ENCODE assay signal across 10 cellular contexts in genomic region chr7:151113344-151114150, GRCh38. TPM values are rescaled to one million over a fixed set of nuclear protein-coding genes. Genes with fewer than 3 reads are reported as not detected.
DNase-seq lines count a peak whose midpoint lies in the region; ATAC-seq and TF ChIP-seq lines count a peak whose summit lies in the region.
"Had no signal": no experiment of that assay in that cellular context is flagged by ENCODE, and none has a peak within 500 bp of the region (broad histone marks: within the 10 kb centered on the region; RNA-seq: fewer than 3 reads in every experiment).

No MANE protein-coding gene starts in this region.

- H3K27ac Mint-ChIP-seq in activated CD8-positive, alpha-beta memory T cell treated with anti-CD3 and anti-CD28 coated beads, Interleukin-2, amount 10 ng/mL, durations not matched to agents 7 days and 5 days, result no peak overlapping the region
- H3K27ac Mint-ChIP-seq in WTC11, result peak overlapping the region; percentile 80
- H3K27ac Mint-ChIP-seq: effector memory CD8-positive, alpha-beta T cell had no signal

- no peak overlapping the region for H2AFZ ChIP-seq in hepatocyte

- ATAC-seq in activated CD8-positive, alpha-beta memory T cell treated with anti-CD3 and anti-CD28 coated beads, Interleukin-2, amount 10 ng/mL, durations not matched to agents 7 days and 5 days, result no peak
- peak; percentile 10 for ATAC-seq in WTC11
- no peak for ATAC-seq in HG03097 (IDR thresholded peaks at IDR 0.05; ENCODE audit: low FRiP score, unreplicated experiment)
- ATAC-seq: effector memory CD8-positive, alpha-beta T cell had no signal

- no peaks in the 10 kb centered on the region for H3K9me3 ChIP-seq in hepatocyte (ENCODE audit: low read depth)
- H3K9me3 ChIP-seq in suprapubic skin, result no peaks in the 10 kb centered on the region
- H3K9me3 ChIP-seq: BLaER1 treated with 17β-estradiol and CSF1 and Interleukin-3, amounts not matched to agents 10 nM and 100 nM had no signal

- H3K4me3 Mint-ChIP-seq in activated CD8-positive, alpha-beta memory T cell treated with anti-CD3 and anti-CD28 coated beads, Interleukin-2, amount 10 ng/mL, durations not matched to agents 7 days and 5 days, result peak overlapping the region; percentile 20
- H3K4me3 Mint-ChIP-seq in WTC11, result peak overlapping the region; percentile 53

- no peaks in the 10 kb centered on the region for H3K36me3 Mint-ChIP-seq in activated CD8-positive, alpha-beta memory T cell treated with anti-CD3 and anti-CD28 coated beads, Interleukin-2, amount 10 ng/mL, durations not matched to agents 7 days and 5 days
- peaks cover under 1% of the 10 kb centered on the region for H3K36me3 Mint-ChIP-seq in WTC11

- TF ChIP-seq CTCF in WTC11 (IDR thresholded peaks at IDR 0.05) (no peak), hepatocyte (IDR thresholded peaks at IDR 0.05; ENCODE audit: poor library complexity) (no peak), suprapubic skin (IDR thresholded peaks at IDR 0.05) (no peak)

- H3K4me3 ChIP-seq in hepatocyte (no peak overlapping the region), suprapubic skin (peak overlapping the region; percentile 55)
- H3K4me3 ChIP-seq: BLaER1 treated with 17β-estradiol and CSF1 and Interleukin-3, amounts not matched to agents 10 nM and 100 nM had no signal

- no peaks in the 10 kb centered on the region for H3K36me3 ChIP-seq in hepatocyte (replicated peaks; ENCODE audit: insufficient read depth, low read depth)
- peaks cover 10% of the 10 kb centered on the region for H3K36me3 ChIP-seq in suprapubic skin

- H3K27me3 Mint-ChIP-seq in activated CD8-positive, alpha-beta memory T cell treated with anti-CD3 and anti-CD28 coated beads, Interleukin-2, amount 10 ng/mL, durations not matched to agents 7 days and 5 days, result peaks cover 16% of the 10 kb centered on the region
- peaks cover 9% of the 10 kb centered on the region for H3K27me3 Mint-ChIP-seq in WTC11 (ENCODE audit: low read depth)
- H3K27me3 Mint-ChIP-seq: effector memory CD8-positive, alpha-beta T cell had no signal

- H3K4me2 ChIP-seq in hepatocyte, result peak overlapping the region; percentile 73
- H3K4me2 ChIP-seq: BLaER1 treated with 17β-estradiol and CSF1 and Interleukin-3, amounts not matched to agents 10 nM and 100 nM had no signal

- CTCF ChIA-PET in activated CD8-positive, alpha-beta memory T cell treated with anti-CD3 and anti-CD28 coated beads, Interleukin-2, amount 10 ng/mL, durations not matched to agents 7 days and 5 days (lab: Charles Lee), result interaction anchor here (0.8 to 6.9 kb wide), 13 partner anchors 11 to 335 kb away, joined by 3 to 69 read pairs (median 4); partner anchors contain the start of genes ABCB8 and ABCF2
- CTCF ChIA-PET in WTC11 (lab: Charles Lee), result interaction anchor here (0.8 to 9.9 kb wide), 13 partner anchors 8 to 138 kb away, joined by 3 to 118 read pairs (median 5); partner anchors contain the start of genes ABCB8 and AGAP3

- H3K79me2 ChIP-seq in hepatocyte, result peaks cover 70% of the 10 kb centered on the region

- intact Hi-C loops in head of caudate nucleus (cut with DNase I), result loop anchor here (5.0 kb wide), 1 partner anchor 86 kb away; the partner anchor contains the start of gene ABCB8

- H4K20me1 ChIP-seq in hepatocyte (ENCODE audit: insufficient read depth, poor library complexity, severe bottlenecking), result peaks cover 80% of the 10 kb centered on the region

- peaks cover 5% of the 10 kb centered on the region for H3K4me1 Mint-ChIP-seq in activated CD8-positive, alpha-beta memory T cell treated with anti-CD3 and anti-CD28 coated beads, Interleukin-2, amount 10 ng/mL, durations not matched to agents 7 days and 5 days
- H3K4me1 Mint-ChIP-seq in WTC11, result peaks cover 34% of the 10 kb centered on the region

- POLR2A ChIA-PET in WTC11 (lab: Charles Lee), result no interaction called here

- no peaks in the 10 kb centered on the region for H3K9me3 Mint-ChIP-seq in activated CD8-positive, alpha-beta memory T cell treated with anti-CD3 and anti-CD28 coated beads, Interleukin-2, amount 10 ng/mL, durations not matched to agents 7 days and 5 days (ENCODE audit: low read depth)
- no peaks in the 10 kb centered on the region for H3K9me3 Mint-ChIP-seq in WTC11
- H3K9me3 Mint-ChIP-seq: effector memory CD8-positive, alpha-beta T cell had no signal

- H3K27me3 ChIP-seq in hepatocyte, result no peaks in the 10 kb centered on the region
- no peaks in the 10 kb centered on the region for H3K27me3 ChIP-seq in suprapubic skin

- peaks cover 17% of the 10 kb centered on the region for H3K4me1 ChIP-seq in hepatocyte (ENCODE audit: insufficient read depth)
- H3K4me1 ChIP-seq in suprapubic skin, result peaks cover 64% of the 10 kb centered on the region

- DNase-seq in activated CD8-positive, alpha-beta memory T cell treated with anti-CD3 and anti-CD28 coated beads, Interleukin-2, amount 10 ng/mL, durations not matched to agents 7 days and 5 days, result no peak
- DNase-seq in activated CD8-positive, alpha-beta memory T cell treated with anti-CD3 and anti-CD28 coated beads for 24 hours, result no peak
- DNase-seq in WTC11 (ENCODE audit: low spot score) (peak; percentile 42), hepatocyte (ENCODE audit: low spot score) (peak; percentile 69), suprapubic skin (ENCODE audit: low spot score in 2 of 2) (no peak), DMS 273 treated with DMSO at 0.1 percent for 48 hours (lab: John Stamatoyannopoulos, UW) (no peak), head of caudate nucleus (no peak)
- DNase-seq: effector memory CD8-positive, alpha-beta T cell had no signal

- TF ChIP-seq EP300 in suprapubic skin (IDR thresholded peaks at IDR 0.05), result no peak

- H3K27ac ChIP-seq in hepatocyte (peak overlapping the region; percentile 74), suprapubic skin (peak overlapping the region; percentile 78)
- H3K27ac ChIP-seq: BLaER1 treated with 17β-estradiol and CSF1 and Interleukin-3, amounts not matched to agents 10 nM and 100 nM had no signal

- WGBS in hepatocyte (ENCODE audit: low lambda C conversion rate, missing lambda C conversion rate), result 29% methylated on average over 13 of the region's 13 CpGs
- WGBS in suprapubic skin, result 58% methylated on average over 9 of the region's 13 CpGs

- H3K9me2 ChIP-seq in hepatocyte (replicated peaks; ENCODE audit: insufficient read depth), result no peaks in the 10 kb centered on the region

- TF ChIP-seq POLR2A in suprapubic skin (IDR thresholded peaks at IDR 0.05), result no peak

TF ChIP-seq in WTC11, 78 proteins besides CTCF, POLR2A, EP300 and RAD21 (continues in another document):
- TF ChIP-seq PRDM15 (CRISPR knock-in tag; IDR thresholded peaks at IDR 0.05), result peak; percentile 97

RNA-seq across cellular contexts. Expression of gene AGAP3, which starts 27.3 kb away (rescaled TPM):
- total RNA-seq in activated CD8-positive, alpha-beta memory T cell treated with anti-CD3 and anti-CD28 coated beads, Interleukin-2, amount 10 ng/mL, durations not matched to agents 7 days and 5 days, result 10 to 100 TPM; 30.0 to 36.2 TPM
- total RNA-seq in WTC11 (2021) (107 to 163 TPM (median 113 TPM) in 3 replicates), hepatocyte (23.7 and 44.0 TPM in 2 replicates), suprapubic skin (100 to 1,000 TPM; 126 to 162 (median 134) TPM)
- polyA plus RNA-seq in hepatocyte, result 56.7 and 63.5 TPM in 2 replicates

RNA-seq across cellular contexts. Expression of gene TMUB1, which starts 30.3 kb away (rescaled TPM):
- total RNA-seq in activated CD8-positive, alpha-beta memory T cell treated with anti-CD3 and anti-CD28 coated beads, Interleukin-2, amount 10 ng/mL, durations not matched to agents 7 days and 5 days, result 10 to 100 TPM; 83.1 to 85.7 TPM
- total RNA-seq in WTC11 (2021) (61.3 to 72.8 TPM (median 62.5 TPM) in 3 replicates), hepatocyte (40.5 and 45.0 TPM in 2 replicates), suprapubic skin (10 to 100 TPM; 32.5 to 50.3 (median 45.7) TPM)
- 83.1 and 91.9 TPM in 2 replicates for polyA plus RNA-seq in hepatocyte

RNA-seq across cellular contexts. Expression of gene FASTK, which starts 32.9 kb away (rescaled TPM):
- 10 to 100 TPM; 77.7 to 79.5 TPM for total RNA-seq in activated CD8-positive, alpha-beta memory T cell treated with anti-CD3 and anti-CD28 coated beads, Interleukin-2, amount 10 ng/mL, durations not matched to agents 7 days and 5 days
- total RNA-seq in WTC11 (2021) (62.1 to 70.2 TPM (median 67.7 TPM) in 3 replicates), hepatocyte (105 and 107 TPM in 2 replicates), suprapubic skin (100 to 1,000 TPM in 2 of 4 donors, 10 to 100 TPM in 2; 76.8 to 102 (median 90.9) TPM)
- 193 and 202 TPM in 2 replicates for polyA plus RNA-seq in hepatocyte

RNA-seq across cellular contexts. Expression of gene GBX1, which starts 53.9 kb away (rescaled TPM):
- not detected for total RNA-seq in activated CD8-positive, alpha-beta memory T cell treated with anti-CD3 and anti-CD28 coated beads, Interleukin-2, amount 10 ng/mL, durations not matched to agents 7 days and 5 days
- total RNA-seq in WTC11 (2021) (0.27 to 0.55 TPM in 2 of 3 replicates, not detected in the other), hepatocyte (not detected in 2 replicates), suprapubic skin (not detected)
- not detected in 2 replicates for polyA plus RNA-seq in hepatocyte

RNA-seq across cellular contexts. Expression of gene SLC4A2, which starts 54.2 kb away (rescaled TPM):
- total RNA-seq in activated CD8-positive, alpha-beta memory T cell treated with anti-CD3 and anti-CD28 coated beads, Interleukin-2, amount 10 ng/mL, durations not matched to agents 7 days and 5 days, result 100 to 1,000 TPM; 114 to 121 TPM
- total RNA-seq in WTC11 (2021), result 131 to 164 TPM (median 131 TPM) in 3 replicates
- 153 and 188 TPM in 2 replicates for total RNA-seq in hepatocyte
- polyA plus RNA-seq in hepatocyte, result 167 and 175 TPM in 2 replicates
- 10 to 100 TPM; 31.9 to 78.7 (median 59.7) TPM for total RNA-seq in suprapubic skin

Comparison
In these comparisons a context has a peak if more than half of its experiments do, and no peak if none do; other contexts are left out.
1. DNase-seq: peak in WTC11 (single experiment) and hepatocyte (single experiment); none in activated CD8-positive, alpha-beta memory T cell treated with anti-CD3 and anti-CD28 coated beads, Interleukin-2, amount 10 ng/mL, durations not matched to agents 7 days and 5 days (single experiment), activated CD8-positive, alpha-beta memory T cell treated with anti-CD3 and anti-CD28 coated beads for 24 hours (single experiment), suprapubic skin (0 of 2), DMS 273 treated with DMSO at 0.1 percent for 48 hours (single experiment) and head of caudate nucleus (0 of 42).